In the genomic region with DNA sequence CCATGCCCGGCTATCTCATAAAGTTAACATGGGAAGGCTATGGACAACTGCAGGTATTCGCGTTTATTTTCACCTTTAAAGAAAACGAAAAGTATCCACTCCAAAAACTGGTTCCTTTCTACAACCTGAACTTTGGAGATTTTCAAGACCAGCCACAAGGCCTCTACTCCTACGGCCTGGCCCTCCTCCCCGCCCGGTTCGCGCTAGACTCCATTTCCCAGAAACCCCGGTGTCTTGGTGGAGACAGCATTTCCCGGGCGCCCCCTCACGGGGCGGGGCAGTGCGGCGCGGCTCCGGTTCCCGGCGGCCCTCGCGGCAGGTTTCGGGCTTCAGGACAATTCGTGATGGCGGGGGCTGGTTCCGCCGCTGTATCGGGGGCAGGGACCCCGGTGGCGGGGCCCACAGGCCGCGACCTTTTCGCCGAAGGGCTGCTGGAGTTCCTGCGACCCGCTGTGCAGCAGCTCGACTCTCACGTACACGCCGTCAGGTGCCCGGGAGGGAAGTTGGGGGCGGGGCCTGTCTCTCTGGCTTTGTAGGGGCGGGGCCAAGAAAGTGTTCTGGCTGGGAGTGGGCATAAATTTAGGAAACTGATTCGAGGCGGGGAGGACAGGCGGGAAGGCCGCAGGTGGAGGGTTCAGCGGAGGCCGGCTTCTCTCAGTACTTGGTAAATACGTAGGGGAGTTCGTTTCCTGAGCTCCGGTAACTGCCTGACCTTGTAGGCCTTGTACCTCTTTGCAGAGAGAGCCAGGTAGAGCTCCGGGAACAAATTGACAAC, we compare ENCODE assay signal across 1 cellular context.
TF ChIP-seq lines count a peak whose summit lies in the region.

A gene with protein sequence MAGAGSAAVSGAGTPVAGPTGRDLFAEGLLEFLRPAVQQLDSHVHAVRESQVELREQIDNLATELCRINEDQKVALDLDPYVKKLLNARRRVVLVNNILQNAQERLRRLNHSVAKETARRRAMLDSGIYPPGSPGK (plus strand): TSS at position 304 of the 775 bp plus-strand sequence. CDS start 41 bp downstream, at position 345.

TF ChIP-seq in HepG2, 621 proteins besides CTCF, POLR2A, EP300 and RAD21 (continued from another document and continues in another):
- TF ChIP-seq IRX3 (CRISPR knock-in tag; IDR thresholded peaks at IDR 0.05; ENCODE audit: borderline replicate concordance, low read depth) (no peak), TBX2 (CRISPR knock-in tag; IDR thresholded peaks at IDR 0.05; ENCODE audit: borderline replicate concordance) (peak; percentile 71), ZFX (CRISPR knock-in tag; IDR thresholded peaks at IDR 0.05; ENCODE audit: low read depth) (peak; percentile 98), CEBPB (IDR thresholded peaks at IDR 0.05; ENCODE audit: borderline replicate concordance, low read depth, low read length) (no peak), ZNF766 (CRISPR knock-in tag; IDR thresholded peaks at IDR 0.05; ENCODE audit: borderline replicate concordance) (peak; percentile 24; the same call in 1 of the 2 replicates), NFAT5 (CRISPR knock-in tag; IDR thresholded peaks at IDR 0.05) (no peak), ZNF33A (CRISPR knock-in tag; IDR thresholded peaks at IDR 0.05; ENCODE audit: borderline replicate concordance) (0 out of 2 replicates have a peak, but pooled peaks have one; percentile 25), AGO2 (optimal IDR thresholded peaks at IDR 0.05; ENCODE audit: low read depth, low read length) (peak; percentile 56), ZNF337 (CRISPR knock-in tag; IDR thresholded peaks at IDR 0.05; ENCODE audit: borderline replicate concordance, low read depth) (no peak), ZNF768 (CRISPR knock-in tag; IDR thresholded peaks at IDR 0.05) (peak; percentile 45; the same call in 1 of the 2 replicates), ZNF235 (CRISPR knock-in tag; IDR thresholded peaks at IDR 0.05; ENCODE audit: borderline replicate concordance) (0 out of 2 replicates have a peak, but pooled peaks have one; percentile 59), ZNF720 (CRISPR knock-in tag; IDR thresholded peaks at IDR 0.05) (no peak), MXD4 (CRISPR knock-in tag; IDR thresholded peaks at IDR 0.05) (peak; percentile 55; the same call in 1 of the 2 replicates), ZBTB20 (CRISPR knock-in tag; IDR thresholded peaks at IDR 0.05; ENCODE audit: borderline replicate concordance, low read depth) (peak; percentile 25; the same call in 1 of the 2 replicates), ISX (CRISPR knock-in tag; conservative IDR thresholded peaks at IDR 0.05) (no peak), ZBTB40 (IDR thresholded peaks at IDR 0.05) (no peak), ZBTB40 (CRISPR knock-in tag; IDR thresholded peaks at IDR 0.05) (peak; percentile 74), ZMYM4 (CRISPR knock-in tag; IDR thresholded peaks at IDR 0.05) (peak; percentile 58), ZSCAN12 (CRISPR knock-in tag; IDR thresholded peaks at IDR 0.05) (0 out of 2 replicates have a peak, but pooled peaks have one; percentile 42), HNF1B (CRISPR knock-in tag; IDR thresholded peaks at IDR 0.05) (peak; percentile 85), PITX1 (CRISPR knock-in tag; IDR thresholded peaks at IDR 0.05) (0 out of 2 replicates have a peak, but pooled peaks have one; percentile 43), DRAP1 (CRISPR knock-in tag; IDR thresholded peaks at IDR 0.05) (peak; percentile 59; the same call in 1 of the 2 replicates), XBP1 (CRISPR knock-in tag; IDR thresholded peaks at IDR 0.05) (no peak), SP2 (CRISPR knock-in tag; IDR thresholded peaks at IDR 0.05) (peak; percentile 37; the same call in 1 of the 2 replicates)
- TF ChIP-seq, protein P1, sequence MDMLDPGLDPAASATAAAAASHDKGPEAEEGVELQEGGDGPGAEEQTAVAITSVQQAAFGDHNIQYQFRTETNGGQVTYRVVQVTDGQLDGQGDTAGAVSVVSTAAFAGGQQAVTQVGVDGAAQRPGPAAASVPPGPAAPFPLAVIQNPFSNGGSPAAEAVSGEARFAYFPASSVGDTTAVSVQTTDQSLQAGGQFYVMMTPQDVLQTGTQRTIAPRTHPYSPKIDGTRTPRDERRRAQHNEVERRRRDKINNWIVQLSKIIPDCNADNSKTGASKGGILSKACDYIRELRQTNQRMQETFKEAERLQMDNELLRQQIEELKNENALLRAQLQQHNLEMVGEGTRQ (IDR thresholded peaks at IDR 0.05; ENCODE audit: low read depth, low read length), result no peak
- TF ChIP-seq, protein P1 (CRISPR knock-in tag; IDR thresholded peaks at IDR 0.05; ENCODE audit: borderline replicate concordance), result no peak
- TF ChIP-seq, protein P2, sequence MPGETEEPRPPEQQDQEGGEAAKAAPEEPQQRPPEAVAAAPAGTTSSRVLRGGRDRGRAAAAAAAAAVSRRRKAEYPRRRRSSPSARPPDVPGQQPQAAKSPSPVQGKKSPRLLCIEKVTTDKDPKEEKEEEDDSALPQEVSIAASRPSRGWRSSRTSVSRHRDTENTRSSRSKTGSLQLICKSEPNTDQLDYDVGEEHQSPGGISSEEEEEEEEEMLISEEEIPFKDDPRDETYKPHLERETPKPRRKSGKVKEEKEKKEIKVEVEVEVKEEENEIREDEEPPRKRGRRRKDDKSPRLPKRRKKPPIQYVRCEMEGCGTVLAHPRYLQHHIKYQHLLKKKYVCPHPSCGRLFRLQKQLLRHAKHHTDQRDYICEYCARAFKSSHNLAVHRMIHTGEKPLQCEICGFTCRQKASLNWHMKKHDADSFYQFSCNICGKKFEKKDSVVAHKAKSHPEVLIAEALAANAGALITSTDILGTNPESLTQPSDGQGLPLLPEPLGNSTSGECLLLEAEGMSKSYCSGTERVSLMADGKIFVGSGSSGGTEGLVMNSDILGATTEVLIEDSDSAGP (CRISPR knock-in tag; IDR thresholded peaks at IDR 0.05; ENCODE audit: borderline replicate concordance), result peak; percentile 68; the same call in 1 of the 2 replicates
- TF ChIP-seq, protein P3, sequence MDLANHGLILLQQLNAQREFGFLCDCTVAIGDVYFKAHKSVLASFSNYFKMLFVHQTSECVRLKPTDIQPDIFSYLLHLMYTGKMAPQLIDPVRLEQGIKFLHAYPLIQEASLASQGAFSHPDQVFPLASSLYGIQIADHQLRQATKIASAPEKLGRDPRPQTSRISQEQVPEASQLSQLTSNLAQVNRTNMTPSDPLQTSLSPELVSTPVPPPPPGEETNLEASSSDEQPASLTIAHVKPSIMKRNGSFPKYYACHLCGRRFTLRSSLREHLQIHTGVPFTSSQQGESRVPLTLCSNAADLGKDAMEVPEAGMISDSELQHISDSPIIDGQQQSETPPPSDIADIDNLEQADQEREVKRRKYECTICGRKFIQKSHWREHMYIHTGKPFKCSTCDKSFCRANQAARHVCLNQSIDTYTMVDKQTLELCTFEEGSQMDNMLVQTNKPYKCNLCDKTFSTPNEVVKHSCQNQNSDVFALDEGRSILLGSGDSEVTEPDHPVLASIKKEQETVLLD (CRISPR knock-in tag; IDR thresholded peaks at IDR 0.05; ENCODE audit: low read depth), result peak; percentile 57
